In genomic region chr7:125857606-125858005, GRCh38 we compare ENCODE assay signal across 19 cellular contexts.
"Had no signal": no experiment of that assay in that cellular context is flagged by ENCODE, and none has a peak within 500 bp of the region (broad histone marks: within the 10 kb centered on the region; RNA-seq: fewer than 3 reads in every experiment).

No MANE protein-coding gene starts in this region.

- H3K9me3 Mint-ChIP-seq: endodermal cell had no signal

- H3K27ac Mint-ChIP-seq: activated CD4-positive, alpha-beta T cell treated with anti-CD3 and anti-CD28 coated beads, Interleukin-2, amount 10 ng/mL, durations not matched to agents 24 days and 14 days; activated CD8-positive, alpha-beta T cell treated with anti-CD3 and anti-CD28 coated beads, Interleukin-2, amount 10 ng/mL, durations not matched to agents 7 days and 5 days; activated naive CD4-positive, alpha-beta T cell treated with anti-CD3 and anti-CD28 coated beads for 36 hours; endodermal cell; naive B cell; neural progenitor cell had no signal

- H3K4me3 ChIP-seq: colonic mucosa, heart right ventricle, left ventricle myocardium inferior, mucosa of descending colon, neural progenitor cell, prostate gland, right atrium auricular region, suprapubic skin, transverse colon had no signal

- H3K4me1 Mint-ChIP-seq: activated CD4-positive, alpha-beta T cell treated with anti-CD3 and anti-CD28 coated beads, Interleukin-2, amount 10 ng/mL, durations not matched to agents 24 days and 14 days; endodermal cell; naive B cell; neural progenitor cell had no signal

- ATAC-seq: activated CD8-positive, alpha-beta T cell treated with anti-CD3 and anti-CD28 coated beads, Interleukin-2, amount 10 ng/mL, durations not matched to agents 7 days and 5 days; activated T-cell treated with anti-CD3 and anti-CD28 coated beads, Interleukin-2, amount 50 U/mL, for 4 hours; heart right ventricle; mucosa of descending colon; stimulated activated naive CD8-positive, alpha-beta T cell treated with anti-CD3 and anti-CD28 coated beads, Interleukin-15, Interleukin-2, amounts not matched to agents 100 U/mL and 50 U/mL, for 24 hours had no signal

- H3K27me3 Mint-ChIP-seq: activated CD4-positive, alpha-beta T cell treated with anti-CD3 and anti-CD28 coated beads, Interleukin-2, amount 10 ng/mL, durations not matched to agents 24 days and 14 days; naive B cell had no signal

- H3K36me3 Mint-ChIP-seq: naive B cell, neural progenitor cell had no signal

- DNase-seq: activated CD4-positive, alpha-beta T cell treated with anti-CD3 and anti-CD28 coated beads, Interleukin-2, amount 10 ng/mL, durations not matched to agents 24 days and 14 days; activated CD8-positive, alpha-beta T cell treated with anti-CD3 and anti-CD28 coated beads, Interleukin-2, amount 10 ng/mL, durations not matched to agents 7 days and 5 days; activated naive CD4-positive, alpha-beta T cell treated with anti-CD3 and anti-CD28 coated beads for 36 hours; activated T-cell treated with anti-CD3 and anti-CD28 coated beads, Interleukin-2, amount 50 U/mL, for 4 hours; anterior cingulate cortex; colonic mucosa; endodermal cell; heart right ventricle; kidney glomerular epithelial cell; left ventricle myocardium inferior; mucosa of descending colon; naive B cell; stimulated activated naive CD8-positive, alpha-beta T cell treated with anti-CD3 and anti-CD28 coated beads, Interleukin-15, Interleukin-2, amounts not matched to agents 100 U/mL and 50 U/mL, for 24 hours; T1000; transverse colon had no signal

- H3K4me3 Mint-ChIP-seq: activated CD4-positive, alpha-beta T cell treated with anti-CD3 and anti-CD28 coated beads, Interleukin-2, amount 10 ng/mL, durations not matched to agents 24 days and 14 days; activated CD8-positive, alpha-beta T cell treated with anti-CD3 and anti-CD28 coated beads, Interleukin-2, amount 10 ng/mL, durations not matched to agents 7 days and 5 days; activated naive CD4-positive, alpha-beta T cell treated with anti-CD3 and anti-CD28 coated beads for 36 hours; activated T-cell treated with anti-CD3 and anti-CD28 coated beads, Interleukin-2, amount 50 U/mL, for 4 hours; endodermal cell; naive B cell; neural progenitor cell had no signal
